Comparison of ENCODE assay signal across 11 cellular contexts in the genomic region with DNA sequence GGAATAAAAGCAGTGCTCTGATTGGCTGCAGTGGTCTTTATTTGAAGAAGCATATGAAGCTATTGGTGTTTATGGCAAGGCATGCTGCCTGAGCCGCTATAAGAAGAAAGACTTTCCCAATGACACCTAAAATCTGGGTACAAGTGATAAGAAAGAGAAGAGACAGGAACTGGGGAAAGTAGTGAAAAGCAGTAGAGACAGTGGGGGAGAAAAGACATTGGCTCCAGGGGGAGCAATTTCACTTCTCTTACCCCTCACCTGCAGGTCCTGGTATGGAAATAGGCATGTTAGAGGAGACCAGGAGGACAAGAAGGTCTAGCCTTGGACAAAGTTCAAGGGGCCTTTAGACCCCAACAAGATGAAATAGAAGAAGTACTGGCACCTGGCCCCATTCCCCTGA. TPM values are rescaled to one million over a fixed set of nuclear protein-coding genes. Genes with fewer than 3 reads are reported as not detected.
DNase-seq lines count a peak whose midpoint lies in the region; ATAC-seq, FAIRE-seq and TF ChIP-seq lines count a peak whose summit lies in the region.
"Had no signal": no experiment of that assay in that cellular context is flagged by ENCODE, and none has a peak within 500 bp of the region (broad histone marks: within the 10 kb centered on the region; RNA-seq: fewer than 3 reads in every experiment).

No MANE protein-coding gene starts in this region.

- H3K4me3 ChIP-seq in HepG2 (replicated peaks in 1 of 3; ENCODE audit: insufficient read depth in 1 of 3, low read depth in 2 of 3, low read length in 3 of 3) (no peak overlapping the region), right lobe of liver (no peak overlapping the region)

- H3K4me2 ChIP-seq in HepG2 (ENCODE audit: low read depth, low read length), result no peak overlapping the region

- peak; percentile 11 for DNase-seq in HepG2 (ENCODE audit: low spot score)
- DNase-seq in right lobe of liver, result no peak
- peak in 1 of 61 donors; percentile 24 for DNase-seq in caudate nucleus (lab: John Stamatoyannopoulos, UW)
- no peak for DNase-seq in GF-D8 (lab: John Stamatoyannopoulos, UW)
- no peak for DNase-seq in central memory CD4-positive, alpha-beta T cell
- DNase-seq: activated effector memory CD4-positive, alpha-beta T cell treated with anti-CD3 and anti-CD28 coated beads, Interleukin-2, amount 50 U/mL, for 16 hours; effector memory CD8-positive, alpha-beta T cell had no signal

- H4K20me1 ChIP-seq in HepG2 (ENCODE audit: insufficient read depth, low read length), result no peaks in the 10 kb centered on the region

- ATAC-seq in HepG2 (peak; percentile 75), right lobe of liver (no peak), GM18511 (IDR thresholded peaks at IDR 0.05; ENCODE audit: unreplicated experiment) (no peak), HG02798 (IDR thresholded peaks at IDR 0.05; ENCODE audit: poor library complexity, unreplicated experiment) (no peak)
- ATAC-seq: effector memory CD8-positive, alpha-beta T cell had no signal

- TF ChIP-seq CTCF in HepG2 (CRISPR knock-in tag; IDR thresholded peaks at IDR 0.05), result no peak
- no peak for TF ChIP-seq CTCF in right lobe of liver (IDR thresholded peaks at IDR 0.05)

- no TSS peak for BruUV-seq in HepG2 (replicated peaks; lab: Mats Ljungman, UMichigan)

- H3K27ac ChIP-seq in HepG2 (ENCODE audit: extremely low read length, insufficient read depth, low read length) (no peak overlapping the region), right lobe of liver (no peak overlapping the region), KOPT-K1 (ENCODE audit: low read depth, low read length, poor library complexity, severe bottlenecking) (peak overlapping the region; percentile 31), caudate nucleus (ENCODE audit: low read depth, low read length) (peak overlapping the region; percentile 90)
- H3K27ac ChIP-seq: VCaP had no signal

- in situ Hi-C loops in HepG2 (cut with HindIII; ENCODE audit: extremely low pct_ligation_motif_present, low pct_unique_long_range_greater_than_20kb), result no loop called here

- no peaks in the 10 kb centered on the region for H3K4me1 ChIP-seq in HepG2 (ENCODE audit: insufficient read depth, low read length)
- H3K4me1 ChIP-seq in right lobe of liver, result no peaks in the 10 kb centered on the region

- TF ChIP-seq RAD21 in HepG2 (CRISPR knock-in tag; IDR thresholded peaks at IDR 0.05), result no peak

- H2AFZ ChIP-seq in HepG2 (ENCODE audit: low read length), result no peak overlapping the region

- 0% methylated on average over 1 of the region's 1 CpG for WGBS in HepG2 (ENCODE audit: low lambda C conversion rate)
- WGBS in right lobe of liver (ENCODE audit: insufficient coverage, low coverage, low lambda C conversion rate, missing lambda C conversion rate), result 70% methylated on average over 1 of the region's 1 CpG

- intact Hi-C loops in HepG2 (cut with micrococcal nuclease; ENCODE audit: unreplicated experiment), result loop anchor here (1.0 kb wide), 2 partner anchors 276 to 445 kb away; no protein-coding TSS in a partner anchor
- intact Hi-C loops in right lobe of liver (cut with DNase I), result no loop called here

- POLR2A ChIA-PET in HepG2 (lab: Yijun Ruan, JAX), result no interaction called here

- FAIRE-seq in HepG2 (lab: Jason Lieb, UNC), result no peak

- H3K27me3 ChIP-seq in HepG2 (ENCODE audit: control insufficient read depth in 1 of 2, insufficient read depth in 2 of 2, low read length in 2 of 2) (no peaks in the 10 kb centered on the region), right lobe of liver (no peaks in the 10 kb centered on the region)

- TF ChIP-seq EP300 in HepG2 (IDR thresholded peaks at IDR 0.05; ENCODE audit: low read depth in 2 of 2, low read length in 2 of 2) (no peak), HepG2 (CRISPR knock-in tag; IDR thresholded peaks at IDR 0.05; ENCODE audit: borderline replicate concordance) (no peak)

- CTCF ChIA-PET in HepG2 (lab: Yijun Ruan, JAX; ENCODE audit: low intra/inter-chr PET ratio, low total read pairs), result no interaction called here

- no peak overlapping the region for H3K9ac ChIP-seq in HepG2 (ENCODE audit: insufficient read depth, low read depth, low read length)

- TF ChIP-seq POLR2A in HepG2 (IDR thresholded peaks at IDR 0.05; ENCODE audit: insufficient read depth in 1 of 2, low read depth in 2 of 2, low read length in 2 of 2) (no peak), right lobe of liver (IDR thresholded peaks at IDR 0.05) (no peak)

- H3K79me2 ChIP-seq in HepG2 (ENCODE audit: insufficient read depth, low read length), result no peaks in the 10 kb centered on the region

- H3K9me3 ChIP-seq in HepG2 (ENCODE audit: low read length) (no peaks in the 10 kb centered on the region), right lobe of liver (no peaks in the 10 kb centered on the region), KOPT-K1 (ENCODE audit: insufficient read depth, low read length, poor library complexity, severe bottlenecking) (no peaks in the 10 kb centered on the region)

- H3K36me3 ChIP-seq in HepG2 (replicated peaks in 1 of 2; ENCODE audit: control insufficient read depth in 1 of 2, insufficient read depth in 2 of 2, low read length in 2 of 2) (no peaks in the 10 kb centered on the region), right lobe of liver (no peaks in the 10 kb centered on the region), KOPT-K1 (ENCODE audit: insufficient read depth, low read length) (no peaks in the 10 kb centered on the region)

TF ChIP-seq in HepG2, 621 proteins besides CTCF, POLR2A, EP300 and RAD21:
- TF ChIP-seq STAG1 (CRISPR knock-in tag; IDR thresholded peaks at IDR 0.05) (peak; percentile 46), ZNF674 (CRISPR knock-in tag; IDR thresholded peaks at IDR 0.05; ENCODE audit: low read depth) (no peak), FOSL1 (CRISPR knock-in tag; IDR thresholded peaks at IDR 0.05; ENCODE audit: borderline replicate concordance) (no peak)

RNA-seq across cellular contexts. Expression of a gene that starts 47.1 kb away (rescaled TPM):
- not detected in 2 replicates for total RNA-seq in HepG2 (2016; rRNA removed; fragmentation: Illumina TruSeq; extraction: Trizol)
- not detected in 2 replicates for total RNA-seq in HepG2 (2016; cell fraction: cytosol; rRNA removed; fragmentation: Illumina TruSeq; extraction: Trizol; ENCODE audit: low read depth)
- total RNA-seq in HepG2 (2016; cell fraction: insoluble cytoplasmic fraction; rRNA removed; fragmentation: Illumina TruSeq; extraction: Trizol), result not detected in 2 replicates
- total RNA-seq in HepG2 (2016; cell fraction: membrane; rRNA removed; fragmentation: Illumina TruSeq; extraction: Trizol), result not detected in 2 replicates
- not detected in 2 replicates for total RNA-seq in HepG2 (2016; cell fraction: nucleus; rRNA removed; fragmentation: Illumina TruSeq; extraction: Trizol)
- polyA plus RNA-seq in HepG2 (2011; rRNA removed), result not detected in 2 replicates
- polyA plus RNA-seq in HepG2 (2011; cell fraction: cytosol; rRNA removed), result not detected in 2 replicates
- not detected in 2 replicates for polyA plus RNA-seq in HepG2 (2011; cell fraction: nucleus; rRNA removed)
- not detected in 2 replicates for polyA plus RNA-seq in HepG2 (2012)
- not detected in 2 replicates for polyA plus RNA-seq in HepG2 (2016; cell fraction: cytosol; fragmentation: Illumina TruSeq; extraction: Trizol; ENCODE audit: low read depth)
- not detected in 2 replicates for polyA plus RNA-seq in HepG2 (2016; cell fraction: insoluble cytoplasmic fraction; fragmentation: Illumina TruSeq; extraction: Trizol; ENCODE audit: low read depth)
- polyA plus RNA-seq in HepG2 (2016; cell fraction: membrane; fragmentation: Illumina TruSeq; extraction: Trizol; ENCODE audit: low read depth), result not detected in 2 replicates
- polyA plus RNA-seq in HepG2 (2016; cell fraction: nucleus; fragmentation: Illumina TruSeq; extraction: Trizol; ENCODE audit: insufficient read depth, low read depth), result not detected in 2 replicates
- 0.06 and 0.28 TPM in 2 replicates for polyA minus RNA-seq in HepG2 (2011; rRNA and poly(A)+ RNA removed; ENCODE audit: low replicate concordance)
- not detected in 2 replicates for polyA minus RNA-seq in HepG2 (2011; cell fraction: cytosol; rRNA and poly(A)+ RNA removed)
- polyA minus RNA-seq in HepG2 (2011; cell fraction: nucleus; rRNA and poly(A)+ RNA removed), result not detected in 2 replicates
- total RNA-seq in right lobe of liver, result under 1 TPM; 0.12 to 0.37 (median 0.24) TPM

Comparison
In these comparisons a context has a peak if more than half of its experiments do, and no peak if none do; other contexts are left out.
1. H3K27ac ChIP-seq: peak in KOPT-K1 (single experiment) and caudate nucleus (single experiment); none in HepG2 (single experiment) and right lobe of liver (0 of 3).